Comparison of ENCODE assay signal across 1 cellular context in genomic region chr4:60034371-60034770, GRCh38.
TF ChIP-seq lines count a peak whose summit lies in the region.

No MANE protein-coding gene starts in this region.

TF ChIP-seq in GM23338, 12 proteins besides CTCF, POLR2A, EP300 and RAD21 (continued from another document):
- TF ChIP-seq REST (IDR thresholded peaks at IDR 0.05; ENCODE audit: unreplicated experiment): no peak
- no peak for TF ChIP-seq ZNF462 (CRISPR knock-in tag; IDR thresholded peaks at IDR 0.05)
- TF ChIP-seq JUNB (IDR thresholded peaks at IDR 0.05; ENCODE audit: unreplicated experiment): no peak
- TF ChIP-seq EZH2phosphoT487 (IDR thresholded peaks at IDR 0.05; ENCODE audit: unreplicated experiment): no peak
- TF ChIP-seq STAT1 (IDR thresholded peaks at IDR 0.05; ENCODE audit: unreplicated experiment): no peak
